ENCODE assay signal across 36 cellular contexts in the genomic region with DNA sequence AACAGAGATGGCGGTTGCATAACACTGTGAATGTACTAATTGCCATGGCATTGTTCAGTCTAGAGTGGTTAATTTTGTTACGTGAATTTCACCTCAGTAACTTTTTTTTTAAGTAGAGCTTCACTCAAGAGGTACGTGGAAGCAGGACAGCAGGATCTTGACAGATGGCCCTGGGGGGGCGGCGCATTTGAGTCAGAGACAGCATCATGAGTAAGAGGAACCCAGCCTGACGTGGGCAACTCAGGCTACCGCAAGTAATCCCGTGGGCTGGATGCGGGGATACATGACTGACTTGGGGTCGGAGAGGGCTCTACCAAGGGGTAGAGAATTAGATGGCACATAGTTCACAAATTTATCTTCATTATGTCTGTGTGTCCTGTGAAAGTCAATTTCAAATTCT. TPM values are rescaled to one million over a fixed set of nuclear protein-coding genes. Genes with fewer than 3 reads are reported as not detected.
DNase-seq lines count a peak whose midpoint lies in the region; TF ChIP-seq lines count a peak whose summit lies in the region.
"Had no signal": no experiment of that assay in that cellular context is flagged by ENCODE, and none has a peak within 500 bp of the region (broad histone marks: within the 10 kb centered on the region; RNA-seq: fewer than 3 reads in every experiment).

No MANE protein-coding gene starts in this region.

- H3K9me2 ChIP-seq in hepatocyte (replicated peaks; ENCODE audit: insufficient read depth) = no peaks in the 10 kb centered on the region
- H3K9me2 ChIP-seq: SK-N-SH had no signal

- H3K36me3 ChIP-seq in hepatocyte (replicated peaks; ENCODE audit: insufficient read depth, low read depth) = no peaks in the 10 kb centered on the region
- H3K36me3 ChIP-seq: MG63, thoracic aorta had no signal

- H3K4me3 Mint-ChIP-seq in activated T-helper 2 cell treated with anti-CD3 and anti-CD28 coated beads, Interferon-gamma antibody, Interleukin-2, Interleukin-4, amounts not matched to agents 10 μg/mL and 5 μg/mL and 100 μg/mL, durations not matched to agents 14 hours and 24 hours and 36 hours (ENCODE audit: low read depth) = no peak overlapping the region
- H3K4me3 Mint-ChIP-seq: activated naive CD8-positive, alpha-beta T cell treated with anti-CD3 and anti-CD28 coated beads, Interleukin-2, amount 10 ng/mL, durations not matched to agents 7 days and 5 days; CD14-positive monocyte; central memory CD8-positive, alpha-beta T cell; endodermal cell; mesothelial cell of epicardium; T-helper 1 cell treated with Interleukin-12 subunit alpha and Interleukin-12 subunit beta and Interleukin-4 antibody, amounts not matched to agents 30 μg/mL and 1 μg/mL, for 36 hours had no signal

- TF ChIP-seq CTCF in RWPE1 (conservative IDR thresholded peaks at IDR 0.05; ENCODE audit: low read depth) = no peak
- TF ChIP-seq CTCF in hepatocyte (IDR thresholded peaks at IDR 0.05; ENCODE audit: poor library complexity) = no peak

- peaks cover 7% of the 10 kb centered on the region for H3K27me3 Mint-ChIP-seq in activated T-helper 2 cell treated with anti-CD3 and anti-CD28 coated beads, Interferon-gamma antibody, Interleukin-2, Interleukin-4, amounts not matched to agents 10 μg/mL and 5 μg/mL and 100 μg/mL, durations not matched to agents 14 hours and 24 hours and 36 hours (ENCODE audit: low read depth)

- DNase-seq in NCI-H82 (lab: John Stamatoyannopoulos, UW) (peak; percentile 14), NCI-H82 treated with DMSO at 0.1 percent for 48 hours (lab: John Stamatoyannopoulos, UW; ENCODE audit: unreplicated experiment) (no peak), CD1c-positive myeloid dendritic cell (ENCODE audit: extremely low spot score) (peak; percentile 57), RWPE1 (ENCODE audit: low spot score) (peak; percentile 17), occipital lobe (lab: John Stamatoyannopoulos, UW) (peak; percentile 40), NCI-H446 (lab: John Stamatoyannopoulos, UW) (no peak), hepatocyte (ENCODE audit: low spot score) (no peak)
- DNase-seq in activated T-helper 2 cell treated with anti-CD3 and anti-CD28 coated beads, Interferon-gamma antibody, Interleukin-2, Interleukin-4, amounts not matched to agents 10 μg/mL and 5 μg/mL and 100 μg/mL, durations not matched to agents 14 hours and 24 hours and 36 hours (ENCODE audit: low spot score) = no peak
- DNase-seq: activated CD4-positive, CD25-positive, alpha-beta regulatory T cell treated with anti-CD3 and anti-CD28 coated beads, Interleukin-2, amount 50 U/mL, for 72 hours; activated CD8-positive, alpha-beta memory T cell treated with anti-CD3 and anti-CD28 coated beads for 24 hours; activated effector memory CD4-positive, alpha-beta T cell treated with Interleukin-2 at 50 U/mL for 16 hours; activated naive CD8-positive, alpha-beta T cell treated with anti-CD3 and anti-CD28 coated beads, Interleukin-2, amount 10 ng/mL, durations not matched to agents 7 days and 5 days; activated T-cell treated with anti-CD3 and anti-CD28 coated beads for 4 hours; endodermal cell; foreskin fibroblast; GDM1; kidney; MG63; NCI-H1105 treated with DMSO at 0.1 percent for 48 hours; NCI-H187 treated with DMSO at 0.1 percent for 48 hours; NCI-H526 treated with DMSO at 0.1 percent for 48 hours; PC-9; SK-N-SH; stimulated activated naive CD4-positive, alpha-beta T cell treated with Interleukin-2 at 50 U/mL for 16 hours had no signal

- no peaks in the 10 kb centered on the region for H4K20me1 ChIP-seq in hepatocyte (ENCODE audit: insufficient read depth, poor library complexity, severe bottlenecking)

- H3K9me3 Mint-ChIP-seq in activated T-helper 2 cell treated with anti-CD3 and anti-CD28 coated beads, Interferon-gamma antibody, Interleukin-2, Interleukin-4, amounts not matched to agents 10 μg/mL and 5 μg/mL and 100 μg/mL, durations not matched to agents 14 hours and 24 hours and 36 hours = no peaks in the 10 kb centered on the region
- H3K9me3 Mint-ChIP-seq: activated naive CD8-positive, alpha-beta T cell treated with anti-CD3 and anti-CD28 coated beads, Interleukin-2, amount 10 ng/mL, durations not matched to agents 7 days and 5 days; CD14-positive monocyte; central memory CD8-positive, alpha-beta T cell; T-helper 1 cell treated with Interleukin-12 subunit alpha and Interleukin-12 subunit beta and Interleukin-4 antibody, amounts not matched to agents 30 μg/mL and 1 μg/mL, for 36 hours had no signal

- H2AFZ ChIP-seq in hepatocyte = no peak overlapping the region
- H2AFZ ChIP-seq: PC-9 had no signal

- no peaks in the 10 kb centered on the region for H3K27me3 ChIP-seq in hepatocyte
- H3K27me3 ChIP-seq: MG63 had no signal

- H3K27ac Mint-ChIP-seq in activated T-helper 2 cell treated with anti-CD3 and anti-CD28 coated beads, Interferon-gamma antibody, Interleukin-2, Interleukin-4, amounts not matched to agents 10 μg/mL and 5 μg/mL and 100 μg/mL, durations not matched to agents 14 hours and 24 hours and 36 hours = no peak overlapping the region
- H3K27ac Mint-ChIP-seq: activated naive CD8-positive, alpha-beta T cell treated with anti-CD3 and anti-CD28 coated beads, Interleukin-2, amount 10 ng/mL, durations not matched to agents 7 days and 5 days; endodermal cell; mesothelial cell of epicardium; progenitor cell of endocrine pancreas; T-helper 1 cell treated with Interleukin-12 subunit alpha and Interleukin-12 subunit beta and Interleukin-4 antibody, amounts not matched to agents 30 μg/mL and 1 μg/mL, for 36 hours had no signal

- no peak overlapping the region for H3K4me2 ChIP-seq in hepatocyte
- H3K4me2 ChIP-seq: PC-9, SK-N-SH had no signal

- no peaks in the 10 kb centered on the region for H3K36me3 Mint-ChIP-seq in activated T-helper 2 cell treated with anti-CD3 and anti-CD28 coated beads, Interferon-gamma antibody, Interleukin-2, Interleukin-4, amounts not matched to agents 10 μg/mL and 5 μg/mL and 100 μg/mL, durations not matched to agents 14 hours and 24 hours and 36 hours (ENCODE audit: low read depth)
- H3K36me3 Mint-ChIP-seq: activated naive CD8-positive, alpha-beta T cell treated with anti-CD3 and anti-CD28 coated beads, Interleukin-2, amount 10 ng/mL, durations not matched to agents 7 days and 5 days; CD14-positive monocyte; mesothelial cell of epicardium had no signal

- H3K4me3 ChIP-seq in hepatocyte = no peak overlapping the region
- H3K4me3 ChIP-seq: K562, MG63, PC-9, thoracic aorta had no signal

- peaks cover 6% of the 10 kb centered on the region for H3K4me1 ChIP-seq in hepatocyte (ENCODE audit: insufficient read depth)

- 94% methylated on average over 10 of the region's 10 CpGs for WGBS in hepatocyte (ENCODE audit: low lambda C conversion rate, missing lambda C conversion rate)

- intact Hi-C loops in activated T-helper 2 cell treated with anti-CD3 and anti-CD28 coated beads, Interferon-gamma antibody, Interleukin-2, Interleukin-4, amounts not matched to agents 10 μg/mL and 5 μg/mL and 100 μg/mL, durations not matched to agents 14 hours and 24 hours and 36 hours (cut with micrococcal nuclease) = loop anchor here (10.0 kb wide), 4 partner anchors 302 to 1262 kb away; a partner anchor contains a TSS

- CTCF ChIA-PET in RWPE1 (lab: Yijun Ruan, JAX) = no interaction called here

- no peaks in the 10 kb centered on the region for H3K4me1 Mint-ChIP-seq in activated T-helper 2 cell treated with anti-CD3 and anti-CD28 coated beads, Interferon-gamma antibody, Interleukin-2, Interleukin-4, amounts not matched to agents 10 μg/mL and 5 μg/mL and 100 μg/mL, durations not matched to agents 14 hours and 24 hours and 36 hours (ENCODE audit: low read depth)
- H3K4me1 Mint-ChIP-seq: activated naive CD8-positive, alpha-beta T cell treated with anti-CD3 and anti-CD28 coated beads, Interleukin-2, amount 10 ng/mL, durations not matched to agents 7 days and 5 days; central memory CD8-positive, alpha-beta T cell had no signal

- no peaks in the 10 kb centered on the region for H3K9me3 ChIP-seq in hepatocyte (ENCODE audit: low read depth)
- H3K9me3 ChIP-seq: MG63, SK-N-SH, thoracic aorta had no signal

- POLR2A ChIA-PET in RWPE1 (lab: Yijun Ruan, JAX; ENCODE audit: low non-redundant PET) = no interaction called here

- H3K27ac ChIP-seq in RWPE1 = no peak overlapping the region
- no peak overlapping the region for H3K27ac ChIP-seq in hepatocyte
- H3K27ac ChIP-seq: PC-9, thoracic aorta had no signal

- H3K79me2 ChIP-seq in hepatocyte = no peaks in the 10 kb centered on the region

RNA-seq across cellular contexts. Expression of a gene that starts 38.1 kb away (rescaled TPM):
- total RNA-seq in occipital lobe (not detected), hepatocyte (not detected in 2 replicates)
- not detected in 2 replicates for total RNA-seq in activated T-helper 2 cell treated with anti-CD3 and anti-CD28 coated beads, Interferon-gamma antibody, Interleukin-2, Interleukin-4, amounts not matched to agents 10 μg/mL and 5 μg/mL and 100 μg/mL, durations not matched to agents 14 hours and 24 hours and 36 hours
- not detected in 2 replicates for polyA plus RNA-seq in hepatocyte
- total RNA-seq: A172; activated naive CD8-positive, alpha-beta T cell treated with anti-CD3 and anti-CD28 coated beads, Interleukin-2, amount 10 ng/mL, durations not matched to agents 7 days and 5 days; endodermal cell; K562; liver; mesothelial cell of epicardium; PC-9; progenitor cell of endocrine pancreas; Right ventricle myocardium inferior; sciatic nerve; thoracic aorta; urinary bladder had no signal
- polyA plus RNA-seq: CD14-positive monocyte, K562, SK-N-SH had no signal

Comparison
In these comparisons a context has a peak if more than half of its experiments do, and no peak if none do; other contexts are left out.
1. DNase-seq: peak in NCI-H82 (single experiment), CD1c-positive myeloid dendritic cell (single experiment), RWPE1 (single experiment) and occipital lobe (single experiment); none in NCI-H82 treated with DMSO at 0.1 percent for 48 hours (single experiment), activated T-helper 2 cell treated with anti-CD3 and anti-CD28 coated beads, Interferon-gamma antibody, Interleukin-2, Interleukin-4, amounts not matched to agents 10 μg/mL and 5 μg/mL and 100 μg/mL, durations not matched to agents 14 hours and 24 hours and 36 hours (single experiment), NCI-H446 (0 of 2) and hepatocyte (single experiment).